12 cellular contexts compared by ENCODE assay signal in the genomic region with DNA sequence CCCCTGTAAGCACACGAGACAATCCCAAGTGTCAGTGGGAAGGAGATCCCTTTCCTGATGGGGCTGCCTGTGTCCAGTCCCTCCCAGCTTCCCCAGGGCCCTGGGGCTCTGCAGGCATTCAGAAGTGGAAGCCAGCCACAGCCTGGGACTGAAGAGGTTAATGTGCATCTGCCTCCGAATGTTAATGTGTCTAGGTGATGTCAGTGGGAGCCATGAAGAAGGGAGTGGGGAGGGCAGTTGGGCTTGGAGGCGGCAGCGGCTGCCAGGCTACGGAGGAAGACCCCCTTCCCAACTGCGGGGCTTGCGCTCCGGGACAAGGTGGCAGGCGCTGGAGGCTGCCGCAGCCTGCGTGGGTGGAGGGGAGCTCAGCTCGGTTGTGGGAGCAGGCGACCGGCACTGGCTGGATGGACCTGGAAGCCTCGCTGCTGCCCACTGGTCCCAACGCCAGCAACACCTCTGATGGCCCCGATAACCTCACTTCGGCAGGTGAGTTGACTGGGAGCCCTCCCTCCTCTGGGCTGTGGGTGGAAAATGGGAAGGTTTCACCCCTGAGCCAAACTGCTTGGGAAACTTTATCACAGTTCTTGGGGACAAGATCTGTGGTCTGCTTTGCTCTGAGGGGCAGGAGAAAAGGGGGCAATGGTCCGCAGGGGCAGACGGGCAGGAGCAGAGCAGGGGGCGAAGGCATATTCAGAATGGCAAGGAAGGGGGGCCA. TPM values are rescaled to one million over a fixed set of nuclear protein-coding genes. Genes with fewer than 3 reads are reported as not detected.
DNase-seq lines count a peak whose midpoint lies in the region; ATAC-seq and TF ChIP-seq lines count a peak whose summit lies in the region.
"Had no signal": no experiment of that assay in that cellular context is flagged by ENCODE, and none has a peak within 500 bp of the region (broad histone marks: within the 10 kb centered on the region; RNA-seq: fewer than 3 reads in every experiment).

A gene with protein sequence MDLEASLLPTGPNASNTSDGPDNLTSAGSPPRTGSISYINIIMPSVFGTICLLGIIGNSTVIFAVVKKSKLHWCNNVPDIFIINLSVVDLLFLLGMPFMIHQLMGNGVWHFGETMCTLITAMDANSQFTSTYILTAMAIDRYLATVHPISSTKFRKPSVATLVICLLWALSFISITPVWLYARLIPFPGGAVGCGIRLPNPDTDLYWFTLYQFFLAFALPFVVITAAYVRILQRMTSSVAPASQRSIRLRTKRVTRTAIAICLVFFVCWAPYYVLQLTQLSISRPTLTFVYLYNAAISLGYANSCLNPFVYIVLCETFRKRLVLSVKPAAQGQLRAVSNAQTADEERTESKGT (plus strand): TSS at position 236 of the 715 bp plus-strand sequence. CDS start 169 bp downstream, at position 405.

- WGBS in SK-N-SH (ENCODE audit: low lambda C conversion rate) = no CpG with 5 or more reads among the region's 21 CpGs
- WGBS in liver = 16% methylated on average over 21 of the region's 21 CpGs

- no peak within 1 kb of the TSS for H2AFZ ChIP-seq in SK-N-SH (ENCODE audit: low read depth)

- no peak within 1 kb of the TSS for H3K4me2 ChIP-seq in SK-N-SH
- H3K4me2 ChIP-seq: A549 had no signal

- no peaks in the 10 kb centered on the region for H3K79me2 ChIP-seq in SK-N-SH (ENCODE audit: insufficient read depth)

- H3K4me1 ChIP-seq in SK-N-SH (ENCODE audit: control insufficient read depth in 1 of 2, insufficient read depth in 2 of 2, low read depth in 1 of 2, low read length in 1 of 2) = peaks cover 0 to 21% of the 10 kb centered on the region in 2 experiments; a peak in 2 of 4 replicates
- H3K4me1 ChIP-seq in liver (ENCODE audit: control insufficient read depth in 4 of 4, insufficient read depth in 4 of 4, low read length in 3 of 4) = peaks cover 15 to 46% (median 36%) of the 10 kb centered on the region in 4 donors
- H3K4me1 ChIP-seq in subcutaneous abdominal adipose tissue (ENCODE audit: control insufficient read depth in 5 of 5, insufficient read depth in 5 of 5, low read length in 5 of 5) = peaks cover 0 to 14% (median 9%) of the 10 kb centered on the region in 5 donors

- H3K36me3 ChIP-seq in SK-N-SH (replicated peaks in 1 of 2; ENCODE audit: control insufficient read depth in 1 of 2, insufficient read depth in 2 of 2, low read length in 1 of 2) = no peaks in the 10 kb centered on the region
- no peaks in the 10 kb centered on the region for H3K36me3 ChIP-seq in liver (ENCODE audit: control insufficient read depth in 4 of 4, insufficient read depth in 3 of 4, low read depth in 1 of 4, low read length in 3 of 4)
- H3K36me3 ChIP-seq in subcutaneous abdominal adipose tissue (ENCODE audit: control insufficient read depth in 5 of 5, insufficient read depth in 5 of 5, low read length in 5 of 5) = no peaks in the 10 kb centered on the region
- no peaks in the 10 kb centered on the region for H3K36me3 ChIP-seq in MG63

- ATAC-seq in SK-N-SH treated with all-trans-retinoic acid at 6 μM for 48 hours (no peak), GM18858 (IDR thresholded peaks at IDR 0.05; ENCODE audit: unreplicated experiment) (no peak), esophagus mucosa (no peak)

- no peak within 1 kb of the TSS for H3K9ac ChIP-seq in SK-N-SH
- H3K9ac ChIP-seq in liver (ENCODE audit: low read depth in 1 of 2, low read length in 2 of 2) = no peak within 1 kb of the TSS
- H3K9ac ChIP-seq in subcutaneous abdominal adipose tissue (ENCODE audit: low read length in 5 of 5) = no peak within 1 kb of the TSS

- H3K27me3 ChIP-seq in SK-N-SH (ENCODE audit: insufficient read depth) (no peaks in the 10 kb centered on the region), liver (ENCODE audit: control insufficient read depth in 4 of 4, insufficient read depth in 4 of 4, low read length in 3 of 4) (no peaks in the 10 kb centered on the region), subcutaneous abdominal adipose tissue (ENCODE audit: control insufficient read depth in 5 of 5, insufficient read depth in 4 of 5, low read length in 5 of 5) (peaks cover 15 to 30% (median 30%) of the 10 kb centered on the region in 5 donors), MG63 (no peaks in the 10 kb centered on the region)
- H3K27me3 ChIP-seq: testis had no signal

- H3K27ac ChIP-seq in SK-N-SH (ENCODE audit: low read depth in 2 of 2, low read length in 1 of 2) (no peak within 1 kb of the TSS; a peak in 1 of 4 replicates), liver (ENCODE audit: low read depth in 1 of 2, low read length in 2 of 2) (peak within 1 kb of the TSS; percentile 67 to 69), subcutaneous abdominal adipose tissue (ENCODE audit: low read depth, low read length) (no peak within 1 kb of the TSS)
- H3K27ac ChIP-seq: A549, testis had no signal

- no peaks in the 10 kb centered on the region for H3F3A ChIP-seq in SK-N-SH (replicated peaks; ENCODE audit: insufficient read depth)

- no peak for TF ChIP-seq CTCF in SK-N-SH (IDR thresholded peaks at IDR 0.05)
- no peak for TF ChIP-seq CTCF in cardiac fibroblast (IDR thresholded peaks at IDR 0.05; ENCODE audit: low read depth, low read length)
- TF ChIP-seq CTCF in liver (IDR thresholded peaks at IDR 0.05; ENCODE audit: low read depth, low read length, missing input control) = no peak

- DNase-seq in SK-N-SH = peak; percentile 56
- DNase-seq in cardiac fibroblast (ENCODE audit: low read depth in 2 of 2) = no peak
- DNase-seq in MG63 = no peak
- DNase-seq: activated CD4-positive, alpha-beta T cell treated with anti-CD3 and anti-CD28 coated beads, Interleukin-2, amount 10 ng/mL, durations not matched to agents 7 days and 5 days; NCI-H1048; testis had no signal

- H4K20me1 ChIP-seq in SK-N-SH (ENCODE audit: insufficient read depth) = no peaks in the 10 kb centered on the region

- H3K9me3 ChIP-seq in SK-N-SH (no peaks in the 10 kb centered on the region), liver (ENCODE audit: control insufficient read depth in 4 of 4, low read length in 3 of 4) (no peaks in the 10 kb centered on the region), subcutaneous abdominal adipose tissue (ENCODE audit: control insufficient read depth in 5 of 5, low read length in 5 of 5) (no peaks in the 10 kb centered on the region), MG63 (no peaks in the 10 kb centered on the region)
- H3K9me3 ChIP-seq: A549, testis had no signal

- POLR2A ChIA-PET in SK-N-SH (lab: Yijun Ruan, JAX) = no interaction called here

- CTCF ChIA-PET in SK-N-SH (lab: Yijun Ruan, JAX) = interaction anchor here (1.1 to 1.6 kb wide), 2 partner anchors 33 to 80 kb away, joined by 4 read pairs; no protein-coding TSS in a partner anchor

- TF ChIP-seq RAD21 in SK-N-SH (IDR thresholded peaks at IDR 0.05; ENCODE audit: low read length) = no peak
- TF ChIP-seq RAD21 in liver (IDR thresholded peaks at IDR 0.05) = no peak

- H3K4me3 ChIP-seq in SK-N-SH (ENCODE audit: low read depth in 2 of 2, low read length in 1 of 2) (peak within 1 kb of the TSS in 1 of 2 experiments; percentile 17; a peak in 1 of 4 replicates), cardiac fibroblast (replicated peaks in 1 of 2; ENCODE audit: low read depth in 2 of 2, low read length in 2 of 2) (peak within 1 kb of the TSS; percentile 1 to 22), liver (ENCODE audit: low read depth in 1 of 3, low read length in 3 of 3) (peak within 1 kb of the TSS; percentile 6 to 50 (median 22)), subcutaneous abdominal adipose tissue (ENCODE audit: low read depth in 1 of 5, low read length in 5 of 5) (peak within 1 kb of the TSS in 3 of 5 donors; percentile 1 to 31 (median 15)), MG63 (no peak within 1 kb of the TSS)
- H3K4me3 ChIP-seq: A549 had no signal

- H3K9me2 ChIP-seq in SK-N-SH = no peaks in the 10 kb centered on the region

- no peak for TF ChIP-seq EP300 in SK-N-SH (IDR thresholded peaks at IDR 0.05; ENCODE audit: borderline replicate concordance in 1 of 2, low read depth in 1 of 2, low read length in 1 of 2)

TF ChIP-seq in SK-N-SH treated with all-trans-retinoic acid at 6 μM for 48 hours, 23 proteins besides CTCF, POLR2A, EP300 and RAD21:
- TF ChIP-seq, protein P1, sequence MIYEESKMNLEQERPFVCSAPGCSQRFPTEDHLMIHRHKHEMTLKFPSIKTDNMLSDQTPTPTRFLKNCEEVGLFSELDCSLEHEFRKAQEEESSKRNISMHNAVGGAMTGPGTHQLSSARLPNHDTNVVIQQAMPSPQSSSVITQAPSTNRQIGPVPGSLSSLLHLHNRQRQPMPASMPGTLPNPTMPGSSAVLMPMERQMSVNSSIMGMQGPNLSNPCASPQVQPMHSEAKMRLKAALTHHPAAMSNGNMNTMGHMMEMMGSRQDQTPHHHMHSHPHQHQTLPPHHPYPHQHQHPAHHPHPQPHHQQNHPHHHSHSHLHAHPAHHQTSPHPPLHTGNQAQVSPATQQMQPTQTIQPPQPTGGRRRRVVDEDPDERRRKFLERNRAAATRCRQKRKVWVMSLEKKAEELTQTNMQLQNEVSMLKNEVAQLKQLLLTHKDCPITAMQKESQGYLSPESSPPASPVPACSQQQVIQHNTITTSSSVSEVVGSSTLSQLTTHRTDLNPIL (CRISPR knock-in tag; IDR thresholded peaks at IDR 0.05; ENCODE audit: low read depth) = no peak

TF ChIP-seq in liver, 16 proteins besides CTCF, POLR2A, EP300 and RAD21 (continues in another document):
- TF ChIP-seq, protein P2, sequence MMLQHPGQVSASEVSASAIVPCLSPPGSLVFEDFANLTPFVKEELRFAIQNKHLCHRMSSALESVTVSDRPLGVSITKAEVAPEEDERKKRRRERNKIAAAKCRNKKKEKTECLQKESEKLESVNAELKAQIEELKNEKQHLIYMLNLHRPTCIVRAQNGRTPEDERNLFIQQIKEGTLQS (IDR thresholded peaks at IDR 0.05) = no peak
- TF ChIP-seq JUND (IDR thresholded peaks at IDR 0.05) (no peak), RXRA (IDR thresholded peaks at IDR 0.05) (peak in 1 of 2 donors; percentile 54), HNF4A (conservative IDR thresholded peaks at IDR 0.05) (peak in 1 of 2 donors; percentile 45), HNF4G (IDR thresholded peaks at IDR 0.05) (no peak)

RNA-seq across cellular contexts. Expression of the gene that starts here (rescaled TPM):
- polyA plus RNA-seq in SK-N-SH (2012; rRNA removed) (0.33 and 0.55 TPM in 2 replicates), liver (1 to 10 TPM in 1 of 2 donors, under 1 TPM in 1; 0.61 to 2.4 TPM)
- polyA plus RNA-seq in SK-N-SH (2012; cell fraction: cytosol; rRNA removed) = 0.09 and 0.28 TPM in 2 replicates
- polyA plus RNA-seq in SK-N-SH (2012; cell fraction: nucleus; rRNA removed) = 0.40 and 0.71 TPM in 2 replicates
- total RNA-seq in liver (1 to 10 TPM in 1 of 2 donors, under 1 TPM in 1; 0.23 to 1.5 TPM), esophagus mucosa (not detected)
- not detected in 2 replicates for total RNA-seq in MG63 (2014; rRNA removed; shearing (Covaris generic); ENCODE audit: low replicate concordance)
- total RNA-seq: activated CD4-positive, alpha-beta T cell treated with anti-CD3 and anti-CD28 coated beads, Interleukin-2, amount 10 ng/mL, durations not matched to agents 7 days and 5 days had no signal
- polyA plus RNA-seq: A549 had no signal

Comparison
In these comparisons a context has a peak if more than half of its experiments do, and no peak if none do; other contexts are left out.
1. Peak in DNase-seq in SK-N-SH; RNA of the gene not detected or under 1 TPM.
2. H3K27ac ChIP-seq: peak in liver (2 of 2); none in SK-N-SH (0 of 2) and subcutaneous abdominal adipose tissue (single experiment).